Comparison of ENCODE assay signal across 28 cellular contexts in genomic region chr20:8291873-8292272, GRCh38.
DNase-seq lines count a peak whose midpoint lies in the region; ATAC-seq, FAIRE-seq and TF ChIP-seq lines count a peak whose summit lies in the region.
"Had no signal": no experiment of that assay in that cellular context is flagged by ENCODE, and none has a peak within 500 bp of the region (broad histone marks: within the 10 kb centered on the region; RNA-seq: fewer than 3 reads in every experiment).

No MANE protein-coding gene starts in this region.

- peaks cover 8 to 9% of the 10 kb centered on the region in 2 donors for H3K27me3 Mint-ChIP-seq in natural killer cell (ENCODE audit: low read depth in 2 of 2)
- H3K27me3 Mint-ChIP-seq: activated CD4-positive, alpha-beta T cell treated with anti-CD3 and anti-CD28 coated beads, Interleukin-2, amount 10 ng/mL, durations not matched to agents 7 days and 5 days; activated naive CD8-positive, alpha-beta T cell had no signal

- H3K9me3 Mint-ChIP-seq in natural killer cell: no peaks in the 10 kb centered on the region
- H3K9me3 Mint-ChIP-seq: activated CD4-positive, alpha-beta T cell treated with anti-CD3 and anti-CD28 coated beads, Interleukin-2, amount 10 ng/mL, durations not matched to agents 7 days and 5 days; CD8-positive, alpha-beta T cell; nephron had no signal

- H3K27ac ChIP-seq in pancreas: no peak overlapping the region
- H3K27ac ChIP-seq: heart right ventricle, left ventricle myocardium inferior, Peyer's patch, SJSA1, VCaP had no signal

- H3K9me3 ChIP-seq in pancreas: no peaks in the 10 kb centered on the region
- H3K9me3 ChIP-seq: heart right ventricle, left ventricle myocardium inferior, MG63, Peyer's patch, SJSA1 had no signal

- FAIRE-seq in pancreas (lab: Jason Lieb, UNC): no peak
- FAIRE-seq: GM12878, K562 had no signal

- no peaks in the 10 kb centered on the region for H3K36me3 Mint-ChIP-seq in natural killer cell
- H3K36me3 Mint-ChIP-seq: activated naive CD8-positive, alpha-beta T cell; CD8-positive, alpha-beta T cell had no signal

- ATAC-seq in natural killer cell (no peak), HG03354 (IDR thresholded peaks at IDR 0.05; ENCODE audit: poor library complexity, severe bottlenecking, unreplicated experiment) (no peak), pancreas (no peak)
- ATAC-seq: CD8-positive, alpha-beta T cell; GM12878; heart right ventricle; K562 had no signal

- no peaks in the 10 kb centered on the region for H3K27me3 ChIP-seq in pancreas
- H3K27me3 ChIP-seq: heart right ventricle, MG63, Peyer's patch, SJSA1 had no signal

- no peak for TF ChIP-seq CTCF in HFF-Myc (IDR thresholded peaks at IDR 0.05; ENCODE audit: low read depth, low read length, missing control alignments)
- no peak for TF ChIP-seq CTCF in natural killer cell (IDR thresholded peaks at IDR 0.05)
- no peak for TF ChIP-seq CTCF in pancreas (IDR thresholded peaks at IDR 0.05)

- no peak overlapping the region for H3K4me3 Mint-ChIP-seq in natural killer cell
- H3K4me3 Mint-ChIP-seq: activated CD4-positive, alpha-beta T cell treated with anti-CD3 and anti-CD28 coated beads, Interleukin-2, amount 10 ng/mL, durations not matched to agents 7 days and 5 days; activated naive CD8-positive, alpha-beta T cell; CD8-positive, alpha-beta T cell; nephron had no signal

- no peaks in the 10 kb centered on the region for H3K36me3 ChIP-seq in pancreas
- H3K36me3 ChIP-seq: heart right ventricle, left ventricle myocardium inferior, MG63, Peyer's patch, SJSA1 had no signal

- no peak overlapping the region for H3K27ac Mint-ChIP-seq in natural killer cell
- H3K27ac Mint-ChIP-seq: activated CD4-positive, alpha-beta T cell treated with anti-CD3 and anti-CD28 coated beads, Interleukin-2, amount 10 ng/mL, durations not matched to agents 7 days and 5 days; activated naive CD8-positive, alpha-beta T cell; CD8-positive, alpha-beta T cell had no signal

- 47 to 52% methylated on average over 1 of the region's 1 CpG for WGBS in pancreas, 2 donors

- no peak overlapping the region for H3K4me3 ChIP-seq in HFF-Myc (replicated peaks; ENCODE audit: low read depth, low read length)
- H3K4me3 ChIP-seq in pancreas: no peak overlapping the region
- H3K4me3 ChIP-seq: GM12878, heart right ventricle, K562, left ventricle myocardium inferior, MG63, Peyer's patch, SJSA1 had no signal

- H3K4me1 Mint-ChIP-seq in natural killer cell: peaks cover 19 to 34% of the 10 kb centered on the region in 2 donors
- H3K4me1 Mint-ChIP-seq: activated CD4-positive, alpha-beta T cell treated with anti-CD3 and anti-CD28 coated beads, Interleukin-2, amount 10 ng/mL, durations not matched to agents 7 days and 5 days had no signal

- intact Hi-C loops in natural killer cell (cut with micrococcal nuclease): loop anchor here (5.0 kb wide), 1 partner anchor 140 kb away; no protein-coding TSS in a partner anchor
- intact Hi-C loops in pancreas (cut with DNase I): no loop called here

- DNase-seq in AG08396 (ENCODE audit: low spot score) (peak; percentile 12), HFF-Myc (ENCODE audit: extremely low read depth, low read depth) (peak; percentile 49), astrocyte of the hippocampus (ENCODE audit: low read depth, low spot score) (peak; percentile 69), hepatic stellate cell (ENCODE audit: low spot score) (peak; percentile 12), natural killer cell (no peak), pancreas (no peak)
- DNase-seq in stimulated activated CD4-positive, alpha-beta T cell treated with anti-CD3 and anti-CD28 coated beads, Interleukin-15, amount 100 ng/mL, for 24 hours: no peak
- DNase-seq: activated CD4-positive, alpha-beta T cell treated with anti-CD3 and anti-CD28 coated beads, Interleukin-2, amount 10 ng/mL, durations not matched to agents 7 days and 5 days; CD8-positive, alpha-beta T cell; cortex of kidney; DMS53; heart right ventricle; left ventricle myocardium inferior; MG63; midbrain; NCI-H1417 treated with DMSO at 0.1 percent for 48 hours; NCI-H2107; NCI-H510A; Peyer's patch; substantia nigra; T-helper 2 cell had no signal

- H3K4me1 ChIP-seq in pancreas: peaks cover 0 to 9% (median 4%) of the 10 kb centered on the region in 3 donors
- H3K4me1 ChIP-seq: left ventricle myocardium inferior, Peyer's patch, SJSA1 had no signal

Comparison
In these comparisons a context has a peak if more than half of its experiments do, and no peak if none do; other contexts are left out.
1. DNase-seq: peak in AG08396 (single experiment), HFF-Myc (single experiment), astrocyte of the hippocampus (single experiment) and hepatic stellate cell (single experiment); none in natural killer cell (single experiment), stimulated activated CD4-positive, alpha-beta T cell treated with anti-CD3 and anti-CD28 coated beads, Interleukin-15, amount 100 ng/mL, for 24 hours (single experiment) and pancreas (0 of 6).